Comparison of ENCODE assay signal across 23 cellular contexts in genomic region chr12:28051516-28052456, GRCh38.
A peak's percentile ranks its signal among the peaks of the same experiment; 100 is the strongest.
DNase-seq lines count a peak whose midpoint lies in the region; ATAC-seq, FAIRE-seq and TF ChIP-seq lines count a peak whose summit lies in the region.
"Had no signal": no experiment of that assay in that cellular context is flagged by ENCODE, and none has a peak within 500 bp of the region (broad histone marks: within the 10 kb centered on the region; RNA-seq: fewer than 3 reads in every experiment).

No MANE protein-coding gene starts in this region.

- H3K36me3 ChIP-seq in A673 (ENCODE audit: insufficient read depth, low read length, poor library complexity, severe bottlenecking), result no peaks in the 10 kb centered on the region
- H3K36me3 ChIP-seq: breast epithelium, tibial nerve had no signal

- no peaks in the 10 kb centered on the region for H3K9me3 ChIP-seq in A673 (ENCODE audit: low read depth, low read length, poor library complexity, severe bottlenecking)
- H3K9me3 ChIP-seq: breast epithelium, tibial nerve had no signal

- no TSS peak for BruUV-seq in A673 (replicated peaks; lab: Mats Ljungman, UMichigan)

- H3K4me1 Mint-ChIP-seq in nephron progenitor cell, result peaks cover 11% of the 10 kb centered on the region
- H3K4me1 Mint-ChIP-seq: CD4-positive, alpha-beta memory T cell; stimulated activated memory B cell treated with anti-CD40 and anti-IgM and Interleukin-4, amounts not matched to agents 10 μg/mL and 1 μg/mL and 100 μg/mL, for 72 hours had no signal

- H3K27ac Mint-ChIP-seq in nephron progenitor cell, result no peak overlapping the region
- H3K27ac Mint-ChIP-seq: activated naive CD4-positive, alpha-beta T cell treated with anti-CD3 and anti-CD28 coated beads, Interleukin-2, amount 50 U/mL, for 72 hours; CD4-positive, alpha-beta memory T cell; stimulated activated memory B cell treated with anti-CD40 and anti-IgM and Interleukin-4, amounts not matched to agents 10 μg/mL and 1 μg/mL and 100 μg/mL, for 72 hours had no signal

- H3K4me3 Mint-ChIP-seq in nephron progenitor cell, result no peak overlapping the region
- H3K4me3 Mint-ChIP-seq: activated T-cell treated with anti-CD3 and anti-CD28 coated beads, Interleukin-2, amount 50 U/mL, for 4 hours; CD4-positive, alpha-beta memory T cell; stimulated activated memory B cell treated with anti-CD40 and anti-IgM and Interleukin-4, amounts not matched to agents 10 μg/mL and 1 μg/mL and 100 μg/mL, for 72 hours had no signal

- CTCF ChIA-PET in A673 (lab: Charles Lee), result interaction anchor here (0.7 kb wide), 1 partner anchor 303 kb away, joined by 3 read pairs; no protein-coding TSS in a partner anchor

- FAIRE-seq in HTR-8/SVneo (lab: Jason Lieb, UNC), result peak; percentile 46
- FAIRE-seq: H54 had no signal

- H3K27me3 Mint-ChIP-seq in nephron progenitor cell (ENCODE audit: low read depth, poor library complexity), result peaks cover 5% of the 10 kb centered on the region
- H3K27me3 Mint-ChIP-seq: stimulated activated memory B cell treated with anti-CD40 and anti-IgM and Interleukin-4, amounts not matched to agents 10 μg/mL and 1 μg/mL and 100 μg/mL, for 72 hours had no signal

- ATAC-seq in left ventricle myocardium superior (peak; percentile 73), HG03139 (IDR thresholded peaks at IDR 0.05; ENCODE audit: unreplicated experiment) (no peak), GM19023 (IDR thresholded peaks at IDR 0.05; ENCODE audit: unreplicated experiment) (no peak)
- ATAC-seq: activated naive CD4-positive, alpha-beta T cell treated with anti-CD3 and anti-CD28 coated beads, Interleukin-2, amount 50 U/mL, for 72 hours; activated T-cell treated with anti-CD3 and anti-CD28 coated beads, Interleukin-2, amount 50 U/mL, for 4 hours; stimulated activated memory B cell treated with anti-CD40 and anti-IgM and Interleukin-4, amounts not matched to agents 10 μg/mL and 1 μg/mL and 100 μg/mL, for 72 hours had no signal

- peaks cover 17% of the 10 kb centered on the region for H3K4me1 ChIP-seq in A673 (ENCODE audit: insufficient read depth, low read length, poor library complexity, severe bottlenecking)
- H3K4me1 ChIP-seq: breast epithelium had no signal

- intact Hi-C loops in A673 (cut with micrococcal nuclease; ENCODE audit: unreplicated experiment) (no loop called here), left ventricle myocardium superior (cut with micrococcal nuclease) (no loop called here)

- H3K4me3 ChIP-seq in A673 (ENCODE audit: low read depth, low read length, poor library complexity, severe bottlenecking), result peak overlapping the region; percentile 9
- H3K4me3 ChIP-seq: breast epithelium, dorsolateral prefrontal cortex, tibial nerve had no signal

- no peaks in the 10 kb centered on the region for H3K27me3 ChIP-seq in A673 (replicated peaks; ENCODE audit: insufficient read depth, low read depth, low read length, poor library complexity)
- H3K27me3 ChIP-seq: breast epithelium, tibial nerve had no signal

- peaks cover 2% of the 10 kb centered on the region for H3K9me3 Mint-ChIP-seq in nephron progenitor cell

- POLR2A ChIA-PET in A673 (lab: Charles Lee; ENCODE audit: low non-redundant PET), result no interaction called here

- no peak for TF ChIP-seq CTCF in A673 (conservative IDR thresholded peaks at IDR 0.05; ENCODE audit: low read depth, low read length)
- TF ChIP-seq CTCF in nephron progenitor cell (IDR thresholded peaks at IDR 0.05), result no peak

- DNase-seq in A673 (ENCODE audit: low spot score) (peak; percentile 69), HTR-8/SVneo (ENCODE audit: insufficient read length, low spot score) (no peak), dedifferentiated amniotic fluid mesenchymal stem cell (ENCODE audit: extremely low spot score) (peak; percentile 72), left ventricle myocardium superior (no peak), nephron progenitor cell (no peak)
- no peak for DNase-seq in activated T-cell treated with anti-CD3 and anti-CD28 coated beads, Interleukin-2, amount 50 U/mL, for 1 hour
- DNase-seq: activated CD4-positive, alpha-beta T cell treated with anti-CD3 and anti-CD28 coated beads, Interleukin-2, amount 50 U/mL, for 48 hours; activated T-cell treated with anti-CD3 and anti-CD28 coated beads, Interleukin-2, amount 50 U/mL, for 4 hours; CD4-positive, alpha-beta memory T cell; dorsolateral prefrontal cortex; EL; erythroblast; hypothalamus; MM.1S; NCI-H187 treated with DMSO at 0.1 percent for 48 hours; NCI-H446 treated with DMSO at 0.1 percent for 48 hours had no signal

- no peaks in the 10 kb centered on the region for H3K36me3 Mint-ChIP-seq in nephron progenitor cell (ENCODE audit: low read depth)
- H3K36me3 Mint-ChIP-seq: activated naive CD4-positive, alpha-beta T cell treated with anti-CD3 and anti-CD28 coated beads, Interleukin-2, amount 50 U/mL, for 72 hours; CD4-positive, alpha-beta memory T cell; stimulated activated memory B cell treated with anti-CD40 and anti-IgM and Interleukin-4, amounts not matched to agents 10 μg/mL and 1 μg/mL and 100 μg/mL, for 72 hours had no signal

- peak overlapping the region; percentile 63 for H3K27ac ChIP-seq in A673 (ENCODE audit: low read depth, low read length, poor library complexity, severe bottlenecking)
- H3K27ac ChIP-seq: breast epithelium, dorsolateral prefrontal cortex had no signal

Comparison
In these comparisons a context has a peak if more than half of its experiments do, and no peak if none do; other contexts are left out.
1. DNase-seq: peak in A673 (single experiment) and dedifferentiated amniotic fluid mesenchymal stem cell (single experiment); none in HTR-8/SVneo (single experiment), left ventricle myocardium superior (single experiment), activated T-cell treated with anti-CD3 and anti-CD28 coated beads, Interleukin-2, amount 50 U/mL, for 1 hour (single experiment) and nephron progenitor cell (single experiment).